ENCODE assay signal across 25 cellular contexts in genomic region chr18:61917870-61918269, GRCh38. TPM values are rescaled to one million over a fixed set of nuclear protein-coding genes. Genes with fewer than 3 reads are reported as not detected.
DNase-seq lines count a peak whose midpoint lies in the region; ATAC-seq and TF ChIP-seq lines count a peak whose summit lies in the region.
"Had no signal": no experiment of that assay in that cellular context is flagged by ENCODE, and none has a peak within 500 bp of the region (broad histone marks: within the 10 kb centered on the region; RNA-seq: fewer than 3 reads in every experiment).

No MANE protein-coding gene starts in this region.

- H3K9ac ChIP-seq in GM23248 = no peak overlapping the region
- H3K9ac ChIP-seq: BLaER1 had no signal

- intact Hi-C loops in natural killer cell (cut with micrococcal nuclease) = no loop called here

- no peaks in the 10 kb centered on the region for H3K9me3 ChIP-seq in GM23248 (ENCODE audit: low read depth)
- H3K9me3 ChIP-seq: BLaER1, MG63, SJCRH30 had no signal

- H2AFZ ChIP-seq in GM23248 = no peak overlapping the region

- no peaks in the 10 kb centered on the region for H3K9me3 Mint-ChIP-seq in activated T-cell treated with anti-CD3 and anti-CD28 coated beads, Interleukin-2, amount 50 U/mL, for 24 hours
- H3K9me3 Mint-ChIP-seq in natural killer cell = no peaks in the 10 kb centered on the region

- H3K27me3 ChIP-seq in GM23248 (replicated peaks; ENCODE audit: insufficient read depth) = no peaks in the 10 kb centered on the region
- H3K27me3 ChIP-seq: BLaER1, MG63, SJCRH30 had no signal

- peaks cover 9% of the 10 kb centered on the region for H3K27me3 Mint-ChIP-seq in activated T-cell treated with anti-CD3 and anti-CD28 coated beads, Interleukin-2, amount 50 U/mL, for 24 hours
- H3K27me3 Mint-ChIP-seq in natural killer cell (ENCODE audit: low read depth in 2 of 2) = peaks cover 6 to 11% of the 10 kb centered on the region in 2 donors

- in situ Hi-C loops in GM23248 (cut with MboI) = no loop called here

- no peak for DNase-seq in activated T-cell treated with anti-CD3 and anti-CD28 coated beads, Interleukin-2, amount 50 U/mL, for 24 hours
- no peak for DNase-seq in activated T-cell treated with anti-CD3 and anti-CD28 coated beads, Interleukin-2, amount 50 U/mL, for 1 hour
- DNase-seq in GM23248 (peak; percentile 30), RKO (ENCODE audit: low spot score) (peak; percentile 22), iris pigment epithelial cell (ENCODE audit: low read depth) (peak; percentile 22), natural killer cell (no peak)
- no peak for DNase-seq in central memory CD4-positive, alpha-beta T cell
- DNase-seq: CD4-positive, CD25-positive, alpha-beta regulatory T cell; DMS153; Kasumi-1; MG63; NCI-H1105 treated with DMSO at 0.1 percent for 48 hours; NCI-H146; NCI-H1930; NCI-H2107; NCI-H446 treated with DMSO at 0.1 percent for 48 hours; NCI-H526; NCI-H82; NK-92 treated with Interleukin-12 subunit alpha and Interleukin-12 subunit beta, amount 100 ng/mL, for 24 hours; PC-3; SJCRH30 had no signal

- peaks cover 35% of the 10 kb centered on the region for H3K4me1 Mint-ChIP-seq in activated T-cell treated with anti-CD3 and anti-CD28 coated beads, Interleukin-2, amount 50 U/mL, for 24 hours (ENCODE audit: low read depth)
- H3K4me1 Mint-ChIP-seq in natural killer cell = peaks cover 0 to 6% of the 10 kb centered on the region in 2 donors
- H3K4me1 Mint-ChIP-seq: CD4-positive, CD25-positive, alpha-beta regulatory T cell had no signal

- ATAC-seq in HG03025 (IDR thresholded peaks at IDR 0.05; ENCODE audit: low FRiP score, unreplicated experiment) (no peak), natural killer cell (no peak)
- ATAC-seq: K562, PC-3, Right ventricle myocardium inferior had no signal

- no peaks in the 10 kb centered on the region for H4K20me1 ChIP-seq in GM23248 (ENCODE audit: insufficient read depth)
- H4K20me1 ChIP-seq: BLaER1 had no signal

- H3K4me2 ChIP-seq in GM23248 (ENCODE audit: unreplicated experiment) = no peak overlapping the region
- H3K4me2 ChIP-seq: BLaER1 had no signal

- H3K27ac ChIP-seq in GM23248 = no peak overlapping the region
- H3K27ac ChIP-seq: BLaER1, SJCRH30 had no signal

- peak overlapping the region; percentile 86 for H3K27ac Mint-ChIP-seq in activated T-cell treated with anti-CD3 and anti-CD28 coated beads, Interleukin-2, amount 50 U/mL, for 24 hours
- no peak overlapping the region for H3K27ac Mint-ChIP-seq in natural killer cell
- H3K27ac Mint-ChIP-seq: CD4-positive, CD25-positive, alpha-beta regulatory T cell had no signal

- no peaks in the 10 kb centered on the region for H3K36me3 ChIP-seq in GM23248 (ENCODE audit: low read depth)
- H3K36me3 ChIP-seq: BLaER1, MG63, SJCRH30 had no signal

- no peak overlapping the region for H3K4me3 Mint-ChIP-seq in activated T-cell treated with anti-CD3 and anti-CD28 coated beads, Interleukin-2, amount 50 U/mL, for 24 hours
- no peak overlapping the region for H3K4me3 Mint-ChIP-seq in natural killer cell
- H3K4me3 Mint-ChIP-seq: CD4-positive, CD25-positive, alpha-beta regulatory T cell had no signal

- H3K4me3 ChIP-seq in GM23248 = no peak overlapping the region
- H3K4me3 ChIP-seq: BLaER1, K562, MG63, SJCRH30 had no signal

- peaks cover 6% of the 10 kb centered on the region; the same call in 1 of the 2 replicates for H3K4me1 ChIP-seq in GM23248 (ENCODE audit: insufficient read depth)
- H3K4me1 ChIP-seq: SJCRH30 had no signal

- H3K36me3 Mint-ChIP-seq in activated T-cell treated with anti-CD3 and anti-CD28 coated beads, Interleukin-2, amount 50 U/mL, for 24 hours (ENCODE audit: low read depth) = no peaks in the 10 kb centered on the region
- H3K36me3 Mint-ChIP-seq in natural killer cell = no peaks in the 10 kb centered on the region
- H3K36me3 Mint-ChIP-seq: CD4-positive, CD25-positive, alpha-beta regulatory T cell had no signal

- no peaks in the 10 kb centered on the region for H3K79me2 ChIP-seq in GM23248 (ENCODE audit: insufficient read depth)

- H3F3A ChIP-seq in GM23248 (ENCODE audit: insufficient read depth) = no peaks in the 10 kb centered on the region

- WGBS in GM23248 (ENCODE audit: low coverage in 1 of 2, low lambda C conversion rate in 2 of 2, missing lambda C conversion rate in 2 of 2), 2 experiments = 91 to 97% methylated on average over 1 of the region's 1 CpG

- TF ChIP-seq CTCF in natural killer cell (IDR thresholded peaks at IDR 0.05) = no peak

- H3K9me2 ChIP-seq in GM23248 (ENCODE audit: insufficient read depth) = no peaks in the 10 kb centered on the region; the same call in 1 of the 2 replicates

RNA-seq across cellular contexts. Expression of gene RNF152, which starts 25.1 kb away (rescaled TPM):
- total RNA-seq in GM23248 (2014; rRNA removed; shearing (Covaris generic)) = 5.4 and 11.3 TPM in 2 replicates
- polyA plus RNA-seq in GM23248 (2016; fragmentation: Nextera tagmentation; extraction: Ambion mirVana) = 1.9 and 2.3 TPM in 2 replicates
- total RNA-seq in natural killer cell = 1 to 10 TPM in 1 of 3 donors, under 1 TPM in 2; 0.49 to 1.3 (median 0.50) TPM
- polyA plus RNA-seq: CD4-positive, CD25-positive, alpha-beta regulatory T cell had no signal

Comparison
In these comparisons a context has a peak if more than half of its experiments do, and no peak if none do; other contexts are left out.
1. DNase-seq: peak in GM23248 (single experiment), RKO (single experiment) and iris pigment epithelial cell (single experiment); none in activated T-cell treated with anti-CD3 and anti-CD28 coated beads, Interleukin-2, amount 50 U/mL, for 24 hours (single experiment), activated T-cell treated with anti-CD3 and anti-CD28 coated beads, Interleukin-2, amount 50 U/mL, for 1 hour (single experiment), central memory CD4-positive, alpha-beta T cell (single experiment) and natural killer cell (single experiment).